Comparison of ENCODE assay signal across 8 cellular contexts in the genomic region with DNA sequence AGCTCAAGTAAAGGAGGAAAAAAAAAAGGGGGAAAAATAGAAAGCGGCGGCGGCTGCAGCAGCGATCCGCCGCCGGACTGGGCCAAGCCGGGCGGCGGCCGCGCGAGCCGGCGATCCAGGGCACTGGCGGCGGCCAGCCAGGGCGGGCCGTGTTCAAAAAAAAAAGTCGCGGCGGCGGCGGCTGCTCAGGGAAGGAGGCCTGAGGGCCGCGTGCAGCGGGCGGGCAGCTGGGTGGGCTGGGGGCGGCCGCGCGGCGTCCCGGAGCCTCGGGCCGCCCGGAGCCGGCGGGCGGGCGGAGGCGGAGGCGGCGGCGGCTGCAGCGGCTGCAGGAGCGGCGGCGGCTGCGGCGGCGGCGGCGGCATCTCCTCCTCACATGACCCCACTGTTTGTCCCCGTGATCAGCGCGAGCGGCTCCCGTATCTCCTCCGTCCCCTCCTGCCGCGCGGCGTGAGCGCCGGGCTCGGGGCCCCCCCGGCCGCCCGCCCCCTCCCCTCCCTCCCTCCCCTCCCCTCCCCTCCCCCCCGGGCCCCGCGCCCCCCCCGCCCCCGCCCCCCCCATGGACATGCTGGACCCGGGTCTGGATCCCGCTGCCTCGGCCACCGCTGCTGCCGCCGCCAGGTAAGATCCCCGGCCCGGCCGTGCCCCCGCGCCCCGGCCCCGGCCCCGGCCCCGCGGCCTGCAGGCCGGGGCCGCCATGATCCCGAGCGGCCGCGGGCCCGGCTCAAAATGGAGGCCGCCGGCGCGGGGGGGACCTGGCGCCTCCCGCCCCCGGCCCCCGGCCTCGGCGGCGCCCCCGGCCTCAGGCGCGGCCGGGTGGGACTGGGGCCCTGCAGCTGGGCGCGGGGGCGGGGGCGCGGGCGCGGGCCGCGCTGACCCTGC. TPM values are rescaled to one million over a fixed set of nuclear protein-coding genes. Genes with fewer than 3 reads are reported as not detected.
A peak's percentile ranks its signal among the peaks of the same experiment; 100 is the strongest.
DNase-seq lines count a peak whose midpoint lies in the region; ATAC-seq lines count a peak whose summit lies in the region.

Gene USF2, plus strand, starts transcription at position 417 of the 879 bp plus-strand sequence. Its CDS starts 140 bp downstream, at position 557.

- H3K36me3 ChIP-seq in mesenchymal stem cell (ENCODE audit: control insufficient read depth in 1 of 2, insufficient read depth in 2 of 2, low read depth in 1 of 2, low read length in 2 of 2), result peaks cover 43 to 52% of the 10 kb centered on the region in 2 experiments

- H3K4me1 ChIP-seq in mesenchymal stem cell (ENCODE audit: control insufficient read depth, insufficient read depth, low read depth, low read length), result peaks cover 29% of the 10 kb centered on the region

- no peaks in the 10 kb centered on the region for H3K9me3 Mint-ChIP-seq in stimulated activated memory B cell treated with anti-CD40 and anti-IgM and Interleukin-4, amounts not matched to agents 10 μg/mL and 1 μg/mL and 100 μg/mL, for 72 hours

- H3K4ac ChIP-seq in mesenchymal stem cell (ENCODE audit: low read depth in 1 of 2, low read length in 2 of 2), result peak within 1 kb of the TSS; percentile 96 to 99

- no peaks in the 10 kb centered on the region for H3K27me3 Mint-ChIP-seq in stimulated activated memory B cell treated with anti-CD40 and anti-IgM and Interleukin-4, amounts not matched to agents 10 μg/mL and 1 μg/mL and 100 μg/mL, for 72 hours

- peak within 1 kb of the TSS; percentile 96 for H2BK5ac ChIP-seq in mesenchymal stem cell (ENCODE audit: low read depth, low read length, poor library complexity, severe bottlenecking)

- H2BK120ac ChIP-seq in mesenchymal stem cell (ENCODE audit: low read depth, low read length), result peak within 1 kb of the TSS; percentile 91

- peak within 1 kb of the TSS; percentile 91 to 97 for H3K18ac ChIP-seq in mesenchymal stem cell (ENCODE audit: low read depth in 1 of 2, low read length in 2 of 2)

- peak within 1 kb of the TSS; percentile 98 for H3K27ac Mint-ChIP-seq in stimulated activated memory B cell treated with anti-CD40 and anti-IgM and Interleukin-4, amounts not matched to agents 10 μg/mL and 1 μg/mL and 100 μg/mL, for 72 hours

- peak within 1 kb of the TSS; percentile 66 to 96 for H3K14ac ChIP-seq in mesenchymal stem cell (ENCODE audit: low read length in 2 of 2)

- WGBS in mesenchymal stem cell, result under 1% methylated on average over 39 of the region's 122 CpGs

- peaks cover 41% of the 10 kb centered on the region for H3K79me1 ChIP-seq in mesenchymal stem cell (replicated peaks; ENCODE audit: low read length, poor library complexity, severe bottlenecking)

- H4K8ac ChIP-seq in mesenchymal stem cell (ENCODE audit: low read length), result peak within 1 kb of the TSS; percentile 91

- no peaks in the 10 kb centered on the region for H3K9me3 ChIP-seq in mesenchymal stem cell (ENCODE audit: control insufficient read depth, low read length)

- peaks cover 75% of the 10 kb centered on the region for H3K4me1 Mint-ChIP-seq in stimulated activated memory B cell treated with anti-CD40 and anti-IgM and Interleukin-4, amounts not matched to agents 10 μg/mL and 1 μg/mL and 100 μg/mL, for 72 hours

- peak within 1 kb of the TSS; percentile 29 for H2BK15ac ChIP-seq in mesenchymal stem cell (ENCODE audit: low read depth, poor library complexity, severe bottlenecking)

- peak within 1 kb of the TSS; percentile 88 to 90 for H3K4me3 ChIP-seq in mesenchymal stem cell (ENCODE audit: insufficient read depth in 1 of 2, low read depth in 1 of 2, low read length in 2 of 2)

- peak within 1 kb of the TSS in 1 of 2 experiments; percentile 47 for H3K23ac ChIP-seq in mesenchymal stem cell (ENCODE audit: low read length in 2 of 2)

- peak within 1 kb of the TSS; percentile 89 for H3K9ac ChIP-seq in mesenchymal stem cell (ENCODE audit: low read length)

- peak within 1 kb of the TSS; percentile 94 for H4K91ac ChIP-seq in mesenchymal stem cell (ENCODE audit: low read length)

- peak within 1 kb of the TSS; percentile 95 for H3K4me3 Mint-ChIP-seq in stimulated activated memory B cell treated with anti-CD40 and anti-IgM and Interleukin-4, amounts not matched to agents 10 μg/mL and 1 μg/mL and 100 μg/mL, for 72 hours

- peaks cover 36% of the 10 kb centered on the region for H3K36me3 Mint-ChIP-seq in stimulated activated memory B cell treated with anti-CD40 and anti-IgM and Interleukin-4, amounts not matched to agents 10 μg/mL and 1 μg/mL and 100 μg/mL, for 72 hours

- no peaks in the 10 kb centered on the region for H3K27me3 ChIP-seq in mesenchymal stem cell (ENCODE audit: control insufficient read depth in 1 of 2, insufficient read depth in 1 of 2, low read length in 2 of 2)

- H3K4me2 ChIP-seq in mesenchymal stem cell (ENCODE audit: low read length, poor library complexity, severe bottlenecking), result peak within 1 kb of the TSS; percentile 96

- peak within 1 kb of the TSS in 1 of 2 experiments; percentile 64 for H2BK12ac ChIP-seq in mesenchymal stem cell (ENCODE audit: low read length in 2 of 2)

- ATAC-seq in GM18867 (IDR thresholded peaks at IDR 0.05; ENCODE audit: unreplicated experiment) (peak; percentile 33), HG03432 (IDR thresholded peaks at IDR 0.05; ENCODE audit: unreplicated experiment) (peak; percentile 25)
- peak; percentile 40 for ATAC-seq in stimulated activated memory B cell treated with anti-CD40 and anti-IgM and Interleukin-4, amounts not matched to agents 10 μg/mL and 1 μg/mL and 100 μg/mL, for 72 hours

- no peak within 1 kb of the TSS for H2AK5ac ChIP-seq in mesenchymal stem cell (ENCODE audit: low read length, severe bottlenecking)

- H2AFZ ChIP-seq in mesenchymal stem cell (ENCODE audit: low read depth, low read length), result peak within 1 kb of the TSS; percentile 65

- peak within 1 kb of the TSS; percentile 77 for H3K27ac ChIP-seq in mesenchymal stem cell (ENCODE audit: low read length, poor library complexity, severe bottlenecking)

- in situ Hi-C loops in endometrial microvascular endothelial cells (cut with HindIII; ENCODE audit: inconsistent ontology term, low pct_unique_long_range_greater_than_20kb, low sequenced_read_pairs), result no loop called here

- DNase-seq in AG08395 (ENCODE audit: low spot score) (peak; percentile 71), NCI-H774 (lab: John Stamatoyannopoulos, UW) (peak; percentile 64), mesenchymal stem cell (peak; percentile 83)
- DNase-seq in activated CD8-positive, alpha-beta memory T cell treated with anti-CD3 and anti-CD28 coated beads, Interleukin-2, amount 50 U/mL, for 24 hours (ENCODE audit: extremely low read depth), result peak; percentile 38

RNA-seq across cellular contexts. Expression of gene USF2, which starts in this region (rescaled TPM):
- 61.4 TPM for total RNA-seq in endometrial microvascular endothelial cells (ENCODE audit: inconsistent ontology term)
- polyA plus RNA-seq in mesenchymal stem cell (2013, experiment 1 of 2), result 83.8 TPM
- 83.3 TPM for polyA plus RNA-seq in mesenchymal stem cell (2013, experiment 2 of 2)

Comparison
In these comparisons a context has a peak if more than half of its experiments do, and no peak if none do; other contexts are left out.
1. Peak in every context shown above with its lines: DNase-seq, ATAC-seq, H3K4me3 ChIP-seq and H3K27ac ChIP-seq.